ENCODE assay signal across 27 cellular contexts in genomic region chr2:161763153-161763552, GRCh38.
"Had no signal": no experiment of that assay in that cellular context is flagged by ENCODE, and none has a peak within 500 bp of the region (broad histone marks: within the 10 kb centered on the region; RNA-seq: fewer than 3 reads in every experiment).

No MANE protein-coding gene starts in this region.

- DNase-seq: colonic mucosa; cortex of kidney; dermis blood vessel endothelial cell; dorsolateral prefrontal cortex; effector CD4-positive, alpha-beta T cell; effector CD8-positive, alpha-beta T cell; effector memory CD4-positive, alpha-beta T cell; effector memory CD8-positive, alpha-beta T cell; endodermal cell; erythroblast; esophagus squamous epithelium; foreskin fibroblast; foreskin keratinocyte; foreskin melanocyte; gastrocnemius medialis; glutamatergic neuron; head of caudate nucleus; heart left ventricle; heart right ventricle had no signal

- H3K27ac Mint-ChIP-seq: dendritic cell treated with granulocyte-macrophage colony-stimulating factor and Interleukin-4, amounts not matched to agents 40 ng/mL and 50 ng/mL, for 4 days; effector memory CD8-positive, alpha-beta T cell; endodermal cell had no signal

- H3K4me1 ChIP-seq: colonic mucosa, esophagus muscularis mucosa, esophagus squamous epithelium, foreskin keratinocyte, gastrocnemius medialis, gastroesophageal sphincter, heart left ventricle, heart right ventricle had no signal

- H3K9me3 ChIP-seq: colonic mucosa, esophagus muscularis mucosa, esophagus squamous epithelium, gastrocnemius medialis, gastroesophageal sphincter, heart left ventricle, heart right ventricle had no signal

- H3K27me3 ChIP-seq: colonic mucosa, dorsolateral prefrontal cortex, esophagus muscularis mucosa, esophagus squamous epithelium, foreskin keratinocyte, gastrocnemius medialis, gastroesophageal sphincter, heart left ventricle, heart right ventricle had no signal

- H3K4me1 Mint-ChIP-seq: endodermal cell had no signal

- H3K36me3 ChIP-seq: colonic mucosa, esophagus muscularis mucosa, esophagus squamous epithelium, gastrocnemius medialis, gastroesophageal sphincter, heart left ventricle, heart right ventricle had no signal

- H3K4me3 ChIP-seq: colonic mucosa, coronary artery, dorsolateral prefrontal cortex, esophagus muscularis mucosa, esophagus squamous epithelium, gastrocnemius medialis, gastroesophageal sphincter, heart left ventricle, heart right ventricle had no signal

- H3K27me3 Mint-ChIP-seq: dendritic cell treated with granulocyte-macrophage colony-stimulating factor and Interleukin-4, amounts not matched to agents 40 ng/mL and 50 ng/mL, for 4 days; effector memory CD8-positive, alpha-beta T cell had no signal

- ATAC-seq: effector memory CD8-positive, alpha-beta T cell; esophagus mucosa; foreskin keratinocyte; gastrocnemius medialis; gastroesophageal sphincter; heart left ventricle; heart right ventricle had no signal

- H3K27ac ChIP-seq: colonic mucosa, coronary artery, dorsolateral prefrontal cortex, epithelial cell of prostate, esophagus muscularis mucosa, esophagus squamous epithelium, foreskin keratinocyte, gastrocnemius medialis, gastroesophageal sphincter, heart left ventricle, heart right ventricle had no signal

- H3K4me3 Mint-ChIP-seq: dendritic cell treated with granulocyte-macrophage colony-stimulating factor and Interleukin-4, amounts not matched to agents 40 ng/mL and 50 ng/mL, for 4 days; effector memory CD8-positive, alpha-beta T cell; endodermal cell had no signal

- H3K9me3 Mint-ChIP-seq: dendritic cell treated with granulocyte-macrophage colony-stimulating factor and Interleukin-4, amounts not matched to agents 40 ng/mL and 50 ng/mL, for 4 days; effector memory CD8-positive, alpha-beta T cell; endodermal cell had no signal

- FAIRE-seq: endometrium, endothelial cell of umbilical vein had no signal
